ENCODE assay signal across 10 cellular contexts in the genomic region with DNA sequence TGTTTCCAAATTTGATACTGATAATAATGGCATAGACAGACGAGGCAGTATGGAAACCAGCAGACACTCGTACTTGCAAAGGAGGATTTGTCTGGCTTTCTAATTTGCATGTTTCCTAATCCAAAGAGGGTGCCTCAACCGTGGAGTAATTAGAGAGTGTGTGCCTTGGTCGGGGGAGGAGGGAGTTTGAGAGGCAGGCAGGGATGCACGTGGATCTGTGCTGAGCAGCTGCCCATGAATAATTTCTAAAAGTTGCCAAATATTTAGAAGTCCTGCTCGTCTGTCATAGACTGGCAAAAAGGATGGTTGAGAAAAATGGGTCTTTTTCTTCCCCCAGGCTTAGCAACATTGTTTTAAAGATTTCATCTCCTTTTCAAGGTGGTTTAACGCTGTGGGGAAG.
DNase-seq lines count a peak whose midpoint lies in the region; ATAC-seq and TF ChIP-seq lines count a peak whose summit lies in the region.
"Had no signal": no experiment of that assay in that cellular context is flagged by ENCODE, and none has a peak within 500 bp of the region (broad histone marks: within the 10 kb centered on the region; RNA-seq: fewer than 3 reads in every experiment).

No MANE protein-coding gene starts in this region.

- ATAC-seq in omental fat pad (ENCODE audit: low FRiP score) (peak; percentile 74), GM18858 (IDR thresholded peaks at IDR 0.05; ENCODE audit: unreplicated experiment) (no peak)

- peak; percentile 31 for DNase-seq in AG10803 (ENCODE audit: low read depth)
- DNase-seq in NCI-H526 (lab: John Stamatoyannopoulos, UW), result peak; percentile 90 to 92
- no peak for DNase-seq in MCF 10A (ENCODE audit: unreplicated experiment)
- DNase-seq in omental fat pad (ENCODE audit: low spot score), result no peak
- DNase-seq in effector CD8-positive, alpha-beta T cell (lab: John Stamatoyannopoulos, UW), result no peak
- no peak for DNase-seq in HT-29 (ENCODE audit: low spot score)
- DNase-seq in nephron progenitor cell, result no peak
- DNase-seq: activated CD4-positive, alpha-beta T cell treated with anti-CD3 and anti-CD28 coated beads, Interleukin-2, amount 50 U/mL, for 48 hours; activated effector memory CD4-positive, alpha-beta T cell treated with Interleukin-2 at 50 U/mL for 16 hours had no signal

- TF ChIP-seq CTCF in AG10803 (conservative IDR thresholded peaks at IDR 0.05; ENCODE audit: low read length) (no peak), MCF 10A (IDR thresholded peaks at IDR 0.05; ENCODE audit: unreplicated experiment) (no peak), omental fat pad (IDR thresholded peaks at IDR 0.05) (no peak), nephron progenitor cell (IDR thresholded peaks at IDR 0.05) (no peak)

- H3K27me3 Mint-ChIP-seq in MCF 10A (ENCODE audit: insufficient read depth, unreplicated experiment), result no peaks in the 10 kb centered on the region
- H3K27me3 Mint-ChIP-seq in nephron progenitor cell (ENCODE audit: low read depth, poor library complexity), result peaks cover 14% of the 10 kb centered on the region

- H3K9me3 Mint-ChIP-seq in MCF 10A (ENCODE audit: unreplicated experiment) (no peaks in the 10 kb centered on the region), nephron progenitor cell (peaks cover 13% of the 10 kb centered on the region)

- peak overlapping the region; percentile 84 for H3K27ac Mint-ChIP-seq in MCF 10A (ENCODE audit: low read depth, unreplicated experiment)
- H3K27ac Mint-ChIP-seq in nephron progenitor cell, result no peak overlapping the region

- no peaks in the 10 kb centered on the region for H3K36me3 Mint-ChIP-seq in MCF 10A (ENCODE audit: insufficient read depth, unreplicated experiment)
- no peaks in the 10 kb centered on the region for H3K36me3 Mint-ChIP-seq in nephron progenitor cell (ENCODE audit: low read depth)

- no peak overlapping the region for H3K4me3 ChIP-seq in AG10803 (ENCODE audit: low read length)

- POLR2A ChIA-PET in MCF 10A (lab: Yijun Ruan, JAX), result no interaction called here

- no peak overlapping the region for H3K4me3 Mint-ChIP-seq in MCF 10A (ENCODE audit: unreplicated experiment)
- no peak overlapping the region for H3K4me3 Mint-ChIP-seq in nephron progenitor cell

- intact Hi-C loops in MCF 10A (cut with micrococcal nuclease), result no loop called here

- no TSS peak for BruUV-seq in MCF 10A (replicated peaks; lab: Mats Ljungman, UMichigan)

- H3K4me1 Mint-ChIP-seq in MCF 10A (ENCODE audit: insufficient read depth, unreplicated experiment), result peaks cover 23% of the 10 kb centered on the region
- peaks cover 47% of the 10 kb centered on the region for H3K4me1 Mint-ChIP-seq in nephron progenitor cell

- CTCF ChIA-PET in MCF 10A (lab: Yijun Ruan, JAX), result interaction anchor here (0.7 to 1.4 kb wide), 3 partner anchors 9 to 59 kb away, joined by 3 read pairs; no protein-coding TSS in a partner anchor

Comparison
In these comparisons a context has a peak if more than half of its experiments do, and no peak if none do; other contexts are left out.
1. DNase-seq: peak in AG10803 (single experiment) and NCI-H526 (2 of 2); none in MCF 10A (single experiment), omental fat pad (single experiment), effector CD8-positive, alpha-beta T cell (single experiment), HT-29 (single experiment) and nephron progenitor cell (single experiment).